In genomic region chr22:42626431-42626830, GRCh38 we compare ENCODE assay signal across 15 cellular contexts. TPM values are rescaled to one million over a fixed set of nuclear protein-coding genes. Genes with fewer than 3 reads are reported as not detected.
A peak's percentile ranks its signal among the peaks of the same experiment; 100 is the strongest.
DNase-seq lines count a peak whose midpoint lies in the region; ATAC-seq, FAIRE-seq and TF ChIP-seq lines count a peak whose summit lies in the region.
"Had no signal": no experiment of that assay in that cellular context is flagged by ENCODE, and none has a peak within 500 bp of the region (broad histone marks: within the 10 kb centered on the region; RNA-seq: fewer than 3 reads in every experiment).

No MANE protein-coding gene starts in this region.

- no peak overlapping the region for H3K23ac ChIP-seq in neuronal stem cell (ENCODE audit: low read depth, low read length, poor library complexity)

- H3K27ac ChIP-seq in astrocyte (ENCODE audit: low read depth, low read length) (no peak overlapping the region), neuronal stem cell (replicated peaks; ENCODE audit: low read length) (no peak overlapping the region), hepatocyte (no peak overlapping the region)
- H3K27ac ChIP-seq: BLaER1, GM23248 had no signal

- peaks cover 2% of the 10 kb centered on the region for H3K79me1 ChIP-seq in neuronal stem cell (ENCODE audit: low read depth, low read length)

- H3K18ac ChIP-seq in neuronal stem cell (ENCODE audit: low read length): no peak overlapping the region

- no peak overlapping the region for H3K9ac ChIP-seq in astrocyte (ENCODE audit: low read length)
- no peak overlapping the region for H3K9ac ChIP-seq in neuronal stem cell (ENCODE audit: low read depth, low read length, poor library complexity)
- H3K9ac ChIP-seq: BLaER1, GM23248 had no signal

- no peaks in the 10 kb centered on the region for H3K9me2 ChIP-seq in hepatocyte (replicated peaks; ENCODE audit: insufficient read depth)

- peaks cover 5% of the 10 kb centered on the region for H3K79me2 ChIP-seq in astrocyte (ENCODE audit: insufficient read depth, low read length)
- H3K79me2 ChIP-seq in hepatocyte: no peaks in the 10 kb centered on the region

- H2BK5ac ChIP-seq in neuronal stem cell (ENCODE audit: low read length): peak overlapping the region; percentile 18

- TF ChIP-seq CTCF in astrocyte (IDR thresholded peaks at IDR 0.05; ENCODE audit: insufficient read depth, low read depth, low read length): no peak
- TF ChIP-seq CTCF in hepatocyte (IDR thresholded peaks at IDR 0.05; ENCODE audit: poor library complexity): no peak

- H2AFZ ChIP-seq in astrocyte (ENCODE audit: low read depth, low read length) (no peak overlapping the region), neuronal stem cell (ENCODE audit: low read length) (no peak overlapping the region), hepatocyte (no peak overlapping the region)
- H2AFZ ChIP-seq: GM23248 had no signal

- no peak overlapping the region for H2AK5ac ChIP-seq in neuronal stem cell (ENCODE audit: low read depth, low read length)

- H3K14ac ChIP-seq in neuronal stem cell (ENCODE audit: low read length): no peak overlapping the region

- H4K91ac ChIP-seq in neuronal stem cell (ENCODE audit: low read depth, low read length, poor library complexity): no peak overlapping the region

- no CpG with 5 or more reads among the region's 7 CpGs for WGBS in neuronal stem cell (ENCODE audit: extremely low coverage in 2 of 2, insufficient read length in 2 of 2, insufficient replicate concordance in 1 of 2), 2 donors
- WGBS in hepatocyte (ENCODE audit: low lambda C conversion rate, missing lambda C conversion rate): 97% methylated on average over 7 of the region's 7 CpGs

- H3K36me3 ChIP-seq in astrocyte (ENCODE audit: insufficient read depth, low read length) (peaks cover 8% of the 10 kb centered on the region), neuronal stem cell (replicated peaks in 1 of 2; ENCODE audit: control insufficient read depth in 2 of 2, insufficient read depth in 2 of 2, low read length in 2 of 2) (peaks cover 44 to 80% of the 10 kb centered on the region in 2 donors), hepatocyte (replicated peaks; ENCODE audit: insufficient read depth, low read depth) (no peaks in the 10 kb centered on the region)

- no peak for DNase-seq in activated naive CD8-positive, alpha-beta T cell treated with anti-CD3 and anti-CD28 coated beads, Interleukin-2, amount 50 U/mL, for 24 hours
- DNase-seq in astrocyte (ENCODE audit: low read depth): no peak
- DNase-seq in neuronal stem cell (ENCODE audit: low spot score): no peak
- DNase-seq in hepatocyte (ENCODE audit: low spot score): no peak
- no peak for DNase-seq in central memory CD4-positive, alpha-beta T cell
- DNase-seq: 8988T, AML-193, DMS53, GM23248, H9 had no signal

- H3K9me3 Mint-ChIP-seq in activated naive CD8-positive, alpha-beta T cell (ENCODE audit: low read depth): no peaks in the 10 kb centered on the region
- H3K9me3 Mint-ChIP-seq in activated naive CD8-positive, alpha-beta T cell treated with anti-CD3 and anti-CD28 coated beads, Interleukin-2, amount 50 U/mL, for 24 hours: no peaks in the 10 kb centered on the region
- no peaks in the 10 kb centered on the region for H3K9me3 Mint-ChIP-seq in astrocyte (ENCODE audit: unreplicated experiment)
- H3K9me3 Mint-ChIP-seq: H9 had no signal

- H3K27me3 Mint-ChIP-seq in activated naive CD8-positive, alpha-beta T cell: no peaks in the 10 kb centered on the region
- no peaks in the 10 kb centered on the region for H3K27me3 Mint-ChIP-seq in activated naive CD8-positive, alpha-beta T cell treated with anti-CD3 and anti-CD28 coated beads, Interleukin-2, amount 50 U/mL, for 24 hours
- H3K27me3 Mint-ChIP-seq in astrocyte (ENCODE audit: low read depth, unreplicated experiment): no peaks in the 10 kb centered on the region

- peaks cover 2% of the 10 kb centered on the region for H3K4me1 Mint-ChIP-seq in activated naive CD8-positive, alpha-beta T cell (ENCODE audit: low read depth)
- H3K4me1 Mint-ChIP-seq in activated naive CD8-positive, alpha-beta T cell treated with anti-CD3 and anti-CD28 coated beads, Interleukin-2, amount 50 U/mL, for 24 hours: peaks cover 2% of the 10 kb centered on the region
- H3K4me1 Mint-ChIP-seq in astrocyte (ENCODE audit: low read depth, unreplicated experiment): peaks cover 2% of the 10 kb centered on the region

- H3K4me3 Mint-ChIP-seq in activated naive CD8-positive, alpha-beta T cell: no peak overlapping the region
- H3K4me3 Mint-ChIP-seq in activated naive CD8-positive, alpha-beta T cell treated with anti-CD3 and anti-CD28 coated beads, Interleukin-2, amount 50 U/mL, for 24 hours: no peak overlapping the region
- H3K4me3 Mint-ChIP-seq in astrocyte (ENCODE audit: unreplicated experiment): no peak overlapping the region
- H3K4me3 Mint-ChIP-seq: H9 had no signal

- no peak for FAIRE-seq in astrocyte (lab: Jason Lieb, UNC)

- no peak for ATAC-seq in activated naive CD8-positive, alpha-beta T cell treated with anti-CD3 and anti-CD28 coated beads, Interleukin-2, amount 50 U/mL, for 24 hours
- no peak for ATAC-seq in GM18858 (IDR thresholded peaks at IDR 0.05; ENCODE audit: unreplicated experiment)

- H3K9me3 ChIP-seq in astrocyte (ENCODE audit: insufficient read depth, low read depth, low read length) (no peaks in the 10 kb centered on the region), neuronal stem cell (replicated peaks in 1 of 2; ENCODE audit: control insufficient read depth in 2 of 2, insufficient read depth in 1 of 2, low read depth in 1 of 2, low read length in 2 of 2) (no peaks in the 10 kb centered on the region), hepatocyte (ENCODE audit: low read depth) (no peaks in the 10 kb centered on the region)
- H3K9me3 ChIP-seq: BLaER1 had no signal

- no peak overlapping the region for H4K8ac ChIP-seq in neuronal stem cell (ENCODE audit: low read depth, low read length)

- H3K27me3 ChIP-seq in astrocyte (ENCODE audit: insufficient read depth, low read length): no peaks in the 10 kb centered on the region
- H3K27me3 ChIP-seq in neuronal stem cell (ENCODE audit: control insufficient read depth in 3 of 3, insufficient read depth in 3 of 3, low read depth in 1 of 3, low read length in 3 of 3): no peaks in the 10 kb centered on the region
- no peaks in the 10 kb centered on the region for H3K27me3 ChIP-seq in hepatocyte
- H3K27me3 ChIP-seq: BLaER1 had no signal

- H4K20me1 ChIP-seq in astrocyte (ENCODE audit: insufficient read depth, low read length) (peaks cover 8% of the 10 kb centered on the region), hepatocyte (ENCODE audit: insufficient read depth, poor library complexity, severe bottlenecking) (no peaks in the 10 kb centered on the region)

- no peak overlapping the region for H2BK15ac ChIP-seq in neuronal stem cell (ENCODE audit: low read length)

- H3K36me3 Mint-ChIP-seq in activated naive CD8-positive, alpha-beta T cell: no peaks in the 10 kb centered on the region
- H3K36me3 Mint-ChIP-seq in activated naive CD8-positive, alpha-beta T cell treated with anti-CD3 and anti-CD28 coated beads, Interleukin-2, amount 50 U/mL, for 24 hours (ENCODE audit: low read depth): peaks cover 6% of the 10 kb centered on the region
- peaks cover 10% of the 10 kb centered on the region for H3K36me3 Mint-ChIP-seq in astrocyte (ENCODE audit: low read depth, unreplicated experiment)

- H2BK120ac ChIP-seq in neuronal stem cell (ENCODE audit: low read depth, low read length): no peak overlapping the region

- no peak overlapping the region for H3K4ac ChIP-seq in neuronal stem cell (ENCODE audit: low read length)

- H2BK12ac ChIP-seq in neuronal stem cell (ENCODE audit: low read length): no peak overlapping the region

- H3K27ac Mint-ChIP-seq in activated naive CD8-positive, alpha-beta T cell: peak overlapping the region; percentile 12
- no peak overlapping the region for H3K27ac Mint-ChIP-seq in activated naive CD8-positive, alpha-beta T cell treated with anti-CD3 and anti-CD28 coated beads, Interleukin-2, amount 50 U/mL, for 24 hours
- peak overlapping the region; percentile 31 for H3K27ac Mint-ChIP-seq in astrocyte (ENCODE audit: unreplicated experiment)

- no peak overlapping the region for H3K4me3 ChIP-seq in astrocyte (ENCODE audit: insufficient read depth, low read depth, low read length)
- H3K4me3 ChIP-seq in neuronal stem cell (ENCODE audit: low read length in 2 of 2): no peak overlapping the region
- no peak overlapping the region for H3K4me3 ChIP-seq in hepatocyte
- H3K4me3 ChIP-seq: BLaER1, GM23248 had no signal

- H3K4me1 ChIP-seq in astrocyte (ENCODE audit: insufficient read depth, low read length) (peaks cover 11% of the 10 kb centered on the region), neuronal stem cell (ENCODE audit: control insufficient read depth in 2 of 2, insufficient read depth in 1 of 2, low read depth in 1 of 2, low read length in 2 of 2) (peaks cover 0 to 2% of the 10 kb centered on the region in 2 donors), hepatocyte (ENCODE audit: insufficient read depth) (no peaks in the 10 kb centered on the region)

- H3K4me2 ChIP-seq in astrocyte (ENCODE audit: low read length): no peak overlapping the region
- H3K4me2 ChIP-seq in neuronal stem cell (ENCODE audit: insufficient read depth, low read length, poor library complexity, severe bottlenecking): no peak overlapping the region
- no peak overlapping the region for H3K4me2 ChIP-seq in hepatocyte
- H3K4me2 ChIP-seq: BLaER1 had no signal

RNA-seq across cellular contexts. Expression of gene POLDIP3, which starts 11.7 kb away (rescaled TPM):
- total RNA-seq in astrocyte: 57.1 and 60.3 TPM in 2 replicates
- 68.6 TPM for polyA plus RNA-seq in neuronal stem cell (2013, experiment 1 of 2)
- 69.9 TPM for polyA plus RNA-seq in neuronal stem cell (2013, experiment 2 of 2)
- 31.4 and 39.2 TPM in 2 replicates for total RNA-seq in hepatocyte
- polyA plus RNA-seq in hepatocyte: 39.4 and 40.3 TPM in 2 replicates

RNA-seq across cellular contexts. Expression of gene ATP5MGL, which starts 14.0 kb away (rescaled TPM):
- 0.48 and 0.50 TPM in 2 replicates for total RNA-seq in astrocyte
- not detected for polyA plus RNA-seq in neuronal stem cell (2013, experiment 1 of 2)
- polyA plus RNA-seq in neuronal stem cell (2013, experiment 2 of 2): not detected
- total RNA-seq in hepatocyte: 0.33 TPM in 1 of 2 replicates, not detected in the other
- polyA plus RNA-seq in hepatocyte: 0.60 TPM in 1 of 2 replicates, not detected in the other
- total RNA-seq: Daoy, GM23248, HT1080 had no signal
- polyA plus RNA-seq: GM23248 had no signal

RNA-seq across cellular contexts. Expression of gene CYB5R3, which starts 22.8 kb away (rescaled TPM):
- 181 and 198 TPM in 2 replicates for total RNA-seq in astrocyte
- 108 TPM for polyA plus RNA-seq in neuronal stem cell (2013, experiment 1 of 2)
- 107 TPM for polyA plus RNA-seq in neuronal stem cell (2013, experiment 2 of 2)
- total RNA-seq in hepatocyte: 119 and 136 TPM in 2 replicates
- polyA plus RNA-seq in hepatocyte: 407 and 438 TPM in 2 replicates
